Comparison of ENCODE assay signal across 9 cellular contexts in the genomic region with DNA sequence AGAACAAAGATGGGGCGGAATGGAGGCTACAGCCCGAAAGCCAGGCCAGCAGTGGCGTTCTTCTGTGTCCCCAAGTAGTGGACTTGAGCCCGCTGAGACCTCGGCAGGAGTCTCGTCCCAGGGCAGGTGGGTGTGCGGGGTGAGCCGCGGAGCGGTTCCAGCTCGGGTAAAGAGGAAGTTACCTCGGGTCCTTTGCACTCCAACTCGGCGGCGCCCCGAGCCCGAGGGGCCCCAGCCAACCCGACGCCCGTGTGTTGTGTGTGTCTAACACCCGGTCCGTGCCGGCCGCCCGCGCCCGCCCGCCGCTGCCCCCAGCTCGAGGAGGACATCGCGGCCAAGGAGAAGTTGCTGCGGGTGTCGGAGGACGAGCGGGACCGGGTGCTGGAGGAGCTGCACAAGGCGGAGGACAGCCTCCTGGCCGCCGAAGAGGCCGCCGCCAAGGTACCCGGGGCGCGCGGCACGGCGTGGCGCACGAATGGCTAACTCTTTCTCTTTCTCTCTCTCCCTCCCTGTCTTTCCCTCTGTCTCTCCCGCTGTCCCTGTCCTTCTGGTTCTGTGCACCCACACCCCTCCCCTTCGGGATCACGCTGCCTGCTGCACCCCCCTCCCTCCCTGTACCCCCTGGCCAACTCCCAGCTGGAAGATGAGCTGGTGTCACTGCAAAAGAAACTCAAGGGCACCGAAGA. TPM values are rescaled to one million over a fixed set of nuclear protein-coding genes. Genes with fewer than 3 reads are reported as not detected.
DNase-seq lines count a peak whose midpoint lies in the region; ATAC-seq, FAIRE-seq and TF ChIP-seq lines count a peak whose summit lies in the region.
"Had no signal": no experiment of that assay in that cellular context is flagged by ENCODE, and none has a peak within 500 bp of the region (broad histone marks: within the 10 kb centered on the region; RNA-seq: fewer than 3 reads in every experiment).

No MANE protein-coding gene starts in this region.

- POLR2A ChIA-PET in CD4-positive, alpha-beta T cell (lab: Charles Lee) = no interaction called here

- H3K4me1 Mint-ChIP-seq in CD4-positive, alpha-beta T cell (ENCODE audit: low read depth) = peaks cover 14% of the 10 kb centered on the region

- H3K4me3 Mint-ChIP-seq in CD4-positive, alpha-beta T cell = peak overlapping the region; percentile 83

- peak overlapping the region; percentile 79 for H3K4me3 ChIP-seq in bronchial epithelial cell (ENCODE audit: low read depth, low read length)
- peak overlapping the region; percentile 51 to 66 for H3K4me3 ChIP-seq in left lung
- peak overlapping the region; percentile 97 for H3K4me3 ChIP-seq in suprapubic skin

- no peak for TF ChIP-seq POLR2A in suprapubic skin (IDR thresholded peaks at IDR 0.05)

- WGBS in suprapubic skin = under 1% methylated on average over 28 of the region's 54 CpGs

- peaks cover 1% of the 10 kb centered on the region for H3K36me3 ChIP-seq in bronchial epithelial cell (ENCODE audit: control insufficient read depth, insufficient read depth, low read length)
- H3K36me3 ChIP-seq in left lung = no peaks in the 10 kb centered on the region
- H3K36me3 ChIP-seq in suprapubic skin = no peaks in the 10 kb centered on the region

- no peak for TF ChIP-seq CTCF in CD4-positive, alpha-beta T cell (IDR thresholded peaks at IDR 0.05)
- TF ChIP-seq CTCF in bronchial epithelial cell (IDR thresholded peaks at IDR 0.05; ENCODE audit: insufficient read depth, low read length, severe bottlenecking) = no peak
- TF ChIP-seq CTCF in left lung (IDR thresholded peaks at IDR 0.05) = no peak
- no peak for TF ChIP-seq CTCF in suprapubic skin (IDR thresholded peaks at IDR 0.05)

- H3K27me3 ChIP-seq in CD4-positive, alpha-beta T cell (ENCODE audit: control insufficient read depth, insufficient read depth, low read length) = peaks cover 80% of the 10 kb centered on the region
- H3K27me3 ChIP-seq in bronchial epithelial cell (ENCODE audit: control insufficient read depth, insufficient read depth, low read length) = no peaks in the 10 kb centered on the region
- H3K27me3 ChIP-seq in left lung = peaks cover 22 to 83% of the 10 kb centered on the region in 2 donors
- H3K27me3 ChIP-seq in suprapubic skin = peaks cover 45% of the 10 kb centered on the region

- H3K4me1 ChIP-seq in left lung = peaks cover 4 to 30% of the 10 kb centered on the region in 2 donors
- peaks cover 58% of the 10 kb centered on the region for H3K4me1 ChIP-seq in suprapubic skin

- no peaks in the 10 kb centered on the region for H3K9me3 ChIP-seq in CD4-positive, alpha-beta T cell (ENCODE audit: control insufficient read depth, low read length)
- H3K9me3 ChIP-seq in left lung (no peaks in the 10 kb centered on the region), suprapubic skin (no peaks in the 10 kb centered on the region)

- no peak for ATAC-seq in CD4-positive, alpha-beta T cell (ENCODE audit: poor library complexity)
- no peak for ATAC-seq in left lung
- ATAC-seq in activated CD4-positive, CD25-positive, alpha-beta regulatory T cell treated with anti-CD3 and anti-CD28 coated beads, Interleukin-2, amount 50 U/mL, for 24 hours = no peak
- ATAC-seq in GM18498 (IDR thresholded peaks at IDR 0.05; ENCODE audit: unreplicated experiment) = no peak
- no peak for ATAC-seq in GM19351 (IDR thresholded peaks at IDR 0.05; ENCODE audit: unreplicated experiment)

- intact Hi-C loops in CD4-positive, alpha-beta T cell (cut with DNase I, micrococcal nuclease) = loop anchor here (10.0 kb wide), 3 partner anchors 231 to 1051 kb away; a partner anchor contains a TSS
- intact Hi-C loops in left lung (cut with DNase I) = loop anchor here in 1 of 2 donors (10.0 kb wide), 2 partner anchors 259 to 361 kb away; no protein-coding TSS in a partner anchor

- H3K27ac ChIP-seq in CD4-positive, alpha-beta T cell (ENCODE audit: low read depth, low read length) = no peak overlapping the region
- H3K27ac ChIP-seq in left lung (peak overlapping the region; percentile 53 to 57), suprapubic skin (peak overlapping the region; percentile 81)

- no peak overlapping the region for H3K27ac Mint-ChIP-seq in CD4-positive, alpha-beta T cell

- H3K27me3 Mint-ChIP-seq in CD4-positive, alpha-beta T cell = peaks cover 85% of the 10 kb centered on the region

- H3K36me3 Mint-ChIP-seq in CD4-positive, alpha-beta T cell (ENCODE audit: low read depth) = no peaks in the 10 kb centered on the region

- H3K9me3 Mint-ChIP-seq in CD4-positive, alpha-beta T cell = no peaks in the 10 kb centered on the region

- TF ChIP-seq EP300 in suprapubic skin (IDR thresholded peaks at IDR 0.05) = no peak

- no peak for DNase-seq in CD4-positive, alpha-beta T cell
- peak; percentile 49 for DNase-seq in NCI-H1105 treated with DMSO at 0.1 percent for 48 hours (lab: John Stamatoyannopoulos, UW)
- DNase-seq in bronchial epithelial cell (ENCODE audit: low read depth) = no peak
- DNase-seq in left lung = peak in 1 of 2 donors; percentile 93
- DNase-seq in suprapubic skin (ENCODE audit: low spot score in 2 of 2) = no peak

- CTCF ChIA-PET in CD4-positive, alpha-beta T cell (lab: Charles Lee) = interaction anchor here (1.2 to 1.3 kb wide), 2 partner anchors 51 to 1110 kb away, joined by 3 to 5 read pairs; no protein-coding TSS in a partner anchor

- no peak for FAIRE-seq in bronchial epithelial cell (lab: Jason Lieb, UNC)
- FAIRE-seq: colon had no signal

RNA-seq across cellular contexts. Expression of a gene that starts 1.0 kb away (rescaled TPM):
- total RNA-seq in CD4-positive, alpha-beta T cell = 1 to 10 TPM; 7.9 to 9.8 TPM
- total RNA-seq in bronchial epithelial cell = 111 and 190 TPM in 2 replicates
- 100 to 1,000 TPM; 196 to 330 TPM for total RNA-seq in left lung
- total RNA-seq in suprapubic skin = 100 to 1,000 TPM in 3 of 4 donors, 10 to 100 TPM in 1; 85.4 to 182 (median 127) TPM

Comparison
In these comparisons a context has a peak if more than half of its experiments do, and no peak if none do; other contexts are left out.
1. RNA of a gene that starts 1.0 kb away (total RNA-seq): 196 to 330 TPM in left lung, 85.4 to 182 TPM in suprapubic skin and 111 to 190 TPM in bronchial epithelial cell; 7.9 to 9.8 TPM in CD4-positive, alpha-beta T cell; every median in the first group is over 4 times any median in the second.
2. Peak in every context shown above with its lines, with median percentiles within 50 percentile points of each other: H3K4me3 ChIP-seq.